Comparison of ENCODE assay signal across 8 cellular contexts in genomic region chr22:23376256-23376655, GRCh38.
DNase-seq lines count a peak whose midpoint lies in the region; ATAC-seq and TF ChIP-seq lines count a peak whose summit lies in the region.

No MANE protein-coding gene starts in this region.

- H3K27me3 ChIP-seq in kidney epithelial cell (ENCODE audit: control insufficient read depth, insufficient read depth, low read length): peaks cover 2% of the 10 kb centered on the region

- no peak overlapping the region for H3K4me3 ChIP-seq in kidney epithelial cell (ENCODE audit: low read depth, low read length)

- in situ Hi-C loops in ACHN (cut with HindIII; ENCODE audit: low pct_ligation_motif_present, low pct_unique_long_range_greater_than_20kb, low sequenced_read_pairs): no loop called here

- no peaks in the 10 kb centered on the region for H3K36me3 ChIP-seq in kidney epithelial cell (ENCODE audit: control insufficient read depth, insufficient read depth, low read length)

- TF ChIP-seq CTCF in kidney epithelial cell (IDR thresholded peaks at IDR 0.05; ENCODE audit: insufficient read depth, low read length, poor library complexity, severe bottlenecking): peak; percentile 21

- ATAC-seq in HG03342 (IDR thresholded peaks at IDR 0.05; ENCODE audit: unreplicated experiment) (peak; percentile 57), GM18517 (IDR thresholded peaks at IDR 0.05; ENCODE audit: unreplicated experiment) (no peak), HG02852 (IDR thresholded peaks at IDR 0.05; ENCODE audit: unreplicated experiment) (no peak)

- DNase-seq in COLO829 (ENCODE audit: low spot score): peak; percentile 67
- DNase-seq in UCSD-AML1 (lab: John Stamatoyannopoulos, UW; ENCODE audit: unreplicated experiment): peak; percentile 35
- no peak for DNase-seq in kidney epithelial cell (ENCODE audit: low read depth)
- no peak for DNase-seq in ACHN
- no peak for DNase-seq in HK-2 (ENCODE audit: unreplicated experiment)

Comparison
In these comparisons a context has a peak if more than half of its experiments do, and no peak if none do; other contexts are left out.
1. DNase-seq: peak in COLO829 (single experiment) and UCSD-AML1 (single experiment); none in kidney epithelial cell (single experiment), ACHN (single experiment) and HK-2 (single experiment).